In the genomic region with DNA sequence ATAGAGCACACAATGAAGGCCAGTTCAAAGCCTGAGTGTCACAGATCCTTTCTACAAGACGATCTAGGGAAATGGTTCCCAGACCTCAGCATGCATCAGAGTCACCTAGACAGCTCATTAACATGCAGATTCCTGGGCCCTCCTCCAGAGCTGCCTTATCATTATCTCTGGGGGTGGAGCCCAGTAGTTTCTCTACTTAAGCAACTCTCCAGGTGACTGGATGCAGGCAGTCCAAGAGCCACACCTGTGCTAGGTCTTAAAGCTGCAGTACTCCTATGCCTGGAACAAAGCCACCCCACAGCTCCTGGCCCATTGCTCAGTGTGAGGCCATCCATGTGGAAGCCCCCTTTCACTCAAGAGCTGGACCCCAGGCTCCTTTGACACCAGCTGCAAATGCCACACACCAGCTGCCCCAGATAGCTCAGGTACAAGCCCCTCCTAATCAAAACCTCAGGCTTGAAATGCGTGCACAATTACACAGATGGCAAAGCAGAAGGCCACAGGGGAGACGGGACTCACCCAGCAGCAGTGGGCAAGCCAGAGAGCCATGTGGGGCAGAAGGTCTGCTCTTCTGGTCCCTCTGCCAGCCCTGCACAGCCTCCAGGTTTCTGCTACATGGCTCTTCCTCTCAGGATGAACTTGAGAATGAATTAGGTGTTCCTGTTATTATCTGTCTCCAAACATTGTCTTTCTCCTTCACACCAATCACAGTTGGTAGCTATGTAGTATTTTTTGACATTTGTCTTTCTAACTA, we compare ENCODE assay signal across 2 cellular contexts.
TF ChIP-seq lines count a peak whose summit lies in the region.

No MANE protein-coding gene starts in this region.

TF ChIP-seq in IMR-90, 13 proteins besides CTCF, POLR2A, EP300 and RAD21 (continued from another document):
- TF ChIP-seq, protein P1, sequence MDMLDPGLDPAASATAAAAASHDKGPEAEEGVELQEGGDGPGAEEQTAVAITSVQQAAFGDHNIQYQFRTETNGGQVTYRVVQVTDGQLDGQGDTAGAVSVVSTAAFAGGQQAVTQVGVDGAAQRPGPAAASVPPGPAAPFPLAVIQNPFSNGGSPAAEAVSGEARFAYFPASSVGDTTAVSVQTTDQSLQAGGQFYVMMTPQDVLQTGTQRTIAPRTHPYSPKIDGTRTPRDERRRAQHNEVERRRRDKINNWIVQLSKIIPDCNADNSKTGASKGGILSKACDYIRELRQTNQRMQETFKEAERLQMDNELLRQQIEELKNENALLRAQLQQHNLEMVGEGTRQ (IDR thresholded peaks at IDR 0.05; ENCODE audit: low read depth, low read length): no peak
- no peak for TF ChIP-seq NFE2L2 (IDR thresholded peaks at IDR 0.05; ENCODE audit: low read depth, low read length)
- no peak for TF ChIP-seq FOS (IDR thresholded peaks at IDR 0.05; ENCODE audit: low read depth, low read length)
- no peak for TF ChIP-seq CEBPB (IDR thresholded peaks at IDR 0.05; ENCODE audit: low read depth, low read length)
- TF ChIP-seq BHLHE40 (IDR thresholded peaks at IDR 0.05; ENCODE audit: low read depth, low read length): no peak
TF ChIP-seq in IMR-90: peak in this region for 0.

TF ChIP-seq in SK-N-SH, 30 proteins besides CTCF, POLR2A, EP300 and RAD21 (continued from another document):
- TF ChIP-seq, protein P2, sequence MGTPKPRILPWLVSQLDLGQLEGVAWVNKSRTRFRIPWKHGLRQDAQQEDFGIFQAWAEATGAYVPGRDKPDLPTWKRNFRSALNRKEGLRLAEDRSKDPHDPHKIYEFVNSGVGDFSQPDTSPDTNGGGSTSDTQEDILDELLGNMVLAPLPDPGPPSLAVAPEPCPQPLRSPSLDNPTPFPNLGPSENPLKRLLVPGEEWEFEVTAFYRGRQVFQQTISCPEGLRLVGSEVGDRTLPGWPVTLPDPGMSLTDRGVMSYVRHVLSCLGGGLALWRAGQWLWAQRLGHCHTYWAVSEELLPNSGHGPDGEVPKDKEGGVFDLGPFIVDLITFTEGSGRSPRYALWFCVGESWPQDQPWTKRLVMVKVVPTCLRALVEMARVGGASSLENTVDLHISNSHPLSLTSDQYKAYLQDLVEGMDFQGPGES (IDR thresholded peaks at IDR 0.05; ENCODE audit: low read depth, low read length): no peak
- TF ChIP-seq RXRA (IDR thresholded peaks at IDR 0.05; ENCODE audit: borderline replicate concordance, low read depth) (no peak), RCOR1 (IDR thresholded peaks at IDR 0.05; ENCODE audit: low read length) (no peak), SMC3 (IDR thresholded peaks at IDR 0.05; ENCODE audit: low read depth, low read length) (no peak), TAF1 (IDR thresholded peaks at IDR 0.05; ENCODE audit: borderline replicate concordance, low read depth, low read length) (no peak), FOXM1 (IDR thresholded peaks at IDR 0.05; ENCODE audit: low read depth) (no peak), YY1 (IDR thresholded peaks at IDR 0.05; ENCODE audit: low read depth) (no peak), CHD2 (IDR thresholded peaks at IDR 0.05; ENCODE audit: low read length, partially characterized antibody) (no peak)
- TF ChIP-seq, protein P3, sequence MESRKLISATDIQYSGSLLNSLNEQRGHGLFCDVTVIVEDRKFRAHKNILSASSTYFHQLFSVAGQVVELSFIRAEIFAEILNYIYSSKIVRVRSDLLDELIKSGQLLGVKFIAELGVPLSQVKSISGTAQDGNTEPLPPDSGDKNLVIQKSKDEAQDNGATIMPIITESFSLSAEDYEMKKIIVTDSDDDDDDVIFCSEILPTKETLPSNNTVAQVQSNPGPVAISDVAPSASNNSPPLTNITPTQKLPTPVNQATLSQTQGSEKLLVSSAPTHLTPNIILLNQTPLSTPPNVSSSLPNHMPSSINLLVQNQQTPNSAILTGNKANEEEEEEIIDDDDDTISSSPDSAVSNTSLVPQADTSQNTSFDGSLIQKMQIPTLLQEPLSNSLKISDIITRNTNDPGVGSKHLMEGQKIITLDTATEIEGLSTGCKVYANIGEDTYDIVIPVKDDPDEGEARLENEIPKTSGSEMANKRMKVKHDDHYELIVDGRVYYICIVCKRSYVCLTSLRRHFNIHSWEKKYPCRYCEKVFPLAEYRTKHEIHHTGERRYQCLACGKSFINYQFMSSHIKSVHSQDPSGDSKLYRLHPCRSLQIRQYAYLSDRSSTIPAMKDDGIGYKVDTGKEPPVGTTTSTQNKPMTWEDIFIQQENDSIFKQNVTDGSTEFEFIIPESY (IDR thresholded peaks at IDR 0.05; ENCODE audit: borderline replicate concordance, low read depth): no peak
